Comparison of ENCODE assay signal across 1 cellular context in genomic region chr20:50120935-50121693, GRCh38.
TF ChIP-seq lines count a peak whose summit lies in the region.

No MANE protein-coding gene starts in this region.

TF ChIP-seq in H1, 55 proteins besides CTCF, POLR2A, EP300 and RAD21:
- no peak for TF ChIP-seq SRF (IDR thresholded peaks at IDR 0.05; ENCODE audit: low read depth, low read length)
- TF ChIP-seq POLR2AphosphoS5 (IDR thresholded peaks at IDR 0.05; ENCODE audit: low read depth, low read length) = peak; percentile 34; the same call in 1 of the 2 replicates
- peak; percentile 42; the same call in 1 of the 2 replicates for TF ChIP-seq MAX (IDR thresholded peaks at IDR 0.05)
- TF ChIP-seq JUN (IDR thresholded peaks at IDR 0.05; ENCODE audit: low read depth, low read length) = no peak
- no peak for TF ChIP-seq ZNF274 (IDR thresholded peaks at IDR 0.05; ENCODE audit: borderline replicate concordance, extremely low read depth, low read length)
- 0 out of 4 replicates have a peak, but pooled peaks of 1 of the 2 experiments have one; percentile 34 for TF ChIP-seq SIN3A (conservative IDR thresholded peaks at IDR 0.05 in 1 of 2, IDR thresholded peaks at IDR 0.05 in 1 of 2; ENCODE audit: low read depth in 1 of 2, low read length in 2 of 2)
- peak; percentile 45; the same call in 1 of the 2 replicates for TF ChIP-seq TEAD4 (IDR thresholded peaks at IDR 0.05; ENCODE audit: low read depth, low read length)
- TF ChIP-seq YY1 (IDR thresholded peaks at IDR 0.05; ENCODE audit: low read depth, low read length) = peak; percentile 71; the same call in 1 of the 2 replicates
- 0 out of 2 replicates have a peak, but pooled peaks have one; percentile 15 for TF ChIP-seq GABPA (IDR thresholded peaks at IDR 0.05; ENCODE audit: borderline replicate concordance, insufficient read depth, low read length)
